10 cellular contexts compared by ENCODE assay signal in genomic region chr2:119857742-119858141, GRCh38.
DNase-seq lines count a peak whose midpoint lies in the region; ATAC-seq and TF ChIP-seq lines count a peak whose summit lies in the region.
"Had no signal": no experiment of that assay in that cellular context is flagged by ENCODE, and none has a peak within 500 bp of the region (broad histone marks: within the 10 kb centered on the region; RNA-seq: fewer than 3 reads in every experiment).

No MANE protein-coding gene starts in this region.

- H3K4me3 Mint-ChIP-seq in WTC11, result no peak overlapping the region
- H3K4me3 Mint-ChIP-seq in type B pancreatic cell, result no peak overlapping the region

- POLR2A ChIA-PET in HEK293T (lab: Yijun Ruan, JAX) (no interaction called here), WTC11 (lab: Charles Lee) (no interaction called here)

- H3K27ac Mint-ChIP-seq in WTC11 (peak overlapping the region; percentile 51), type B pancreatic cell (no peak overlapping the region)

- CTCF ChIA-PET in HEK293T (lab: Yijun Ruan, JAX), result no interaction called here
- CTCF ChIA-PET in WTC11 (lab: Charles Lee), result no interaction called here

- DNase-seq in NCI-H345 (lab: John Stamatoyannopoulos, UW) (peak; percentile 15), NCI-H345 treated with DMSO at 0.1 percent for 48 hours (lab: John Stamatoyannopoulos, UW; ENCODE audit: unreplicated experiment) (no peak), HEK293T (ENCODE audit: extremely low spot score) (peak; percentile 12), WTC11 (ENCODE audit: low spot score) (no peak), type B pancreatic cell (ENCODE audit: extremely low spot score, unreplicated experiment) (no peak)
- no peak for DNase-seq in activated CD4-positive, alpha-beta T cell treated with anti-CD3 and anti-CD28 coated beads, Interleukin-2, amount 50 U/mL, for 4 hours
- DNase-seq: NCI-H146; NCI-H69; NK-92 treated with Interleukin-12 subunit alpha and Interleukin-12 subunit beta, amount 100 ng/mL, for 24 hours had no signal

- TF ChIP-seq CTCF in WTC11 (IDR thresholded peaks at IDR 0.05) (no peak), type B pancreatic cell (conservative IDR thresholded peaks at IDR 0.05) (no peak)

- H3K36me3 Mint-ChIP-seq in WTC11, result peaks cover 11% of the 10 kb centered on the region
- peaks cover 7% of the 10 kb centered on the region for H3K36me3 Mint-ChIP-seq in type B pancreatic cell

- H3K27me3 Mint-ChIP-seq in WTC11 (ENCODE audit: low read depth) (0 out of 2 replicates have a peak, but pooled peaks cover 1% of the 10 kb centered on the region), type B pancreatic cell (no peaks in the 10 kb centered on the region)

- ATAC-seq in WTC11 (no peak), GM19324 (IDR thresholded peaks at IDR 0.05; ENCODE audit: low FRiP score, unreplicated experiment) (no peak)

- H3K4me1 Mint-ChIP-seq in WTC11, result peaks cover 70% of the 10 kb centered on the region
- peaks cover 5% of the 10 kb centered on the region for H3K4me1 Mint-ChIP-seq in type B pancreatic cell (ENCODE audit: unreplicated experiment)

- H3K9me3 Mint-ChIP-seq in WTC11 (peaks cover 15% of the 10 kb centered on the region), type B pancreatic cell (peaks cover 4% of the 10 kb centered on the region)

TF ChIP-seq in HEK293T, 16 proteins besides CTCF, POLR2A, EP300 and RAD21:
- TF ChIP-seq HDGF (IDR thresholded peaks at IDR 0.05; ENCODE audit: borderline replicate concordance), result no peak
- TF ChIP-seq BHLHE40 (IDR thresholded peaks at IDR 0.05; ENCODE audit: borderline replicate concordance), result no peak
- no peak for TF ChIP-seq FOXM1 (IDR thresholded peaks at IDR 0.05; ENCODE audit: borderline replicate concordance)
- TF ChIP-seq PKNOX1 (IDR thresholded peaks at IDR 0.05), result no peak

TF ChIP-seq in WTC11, 78 proteins besides CTCF, POLR2A, EP300 and RAD21:
- TF ChIP-seq, protein P1, sequence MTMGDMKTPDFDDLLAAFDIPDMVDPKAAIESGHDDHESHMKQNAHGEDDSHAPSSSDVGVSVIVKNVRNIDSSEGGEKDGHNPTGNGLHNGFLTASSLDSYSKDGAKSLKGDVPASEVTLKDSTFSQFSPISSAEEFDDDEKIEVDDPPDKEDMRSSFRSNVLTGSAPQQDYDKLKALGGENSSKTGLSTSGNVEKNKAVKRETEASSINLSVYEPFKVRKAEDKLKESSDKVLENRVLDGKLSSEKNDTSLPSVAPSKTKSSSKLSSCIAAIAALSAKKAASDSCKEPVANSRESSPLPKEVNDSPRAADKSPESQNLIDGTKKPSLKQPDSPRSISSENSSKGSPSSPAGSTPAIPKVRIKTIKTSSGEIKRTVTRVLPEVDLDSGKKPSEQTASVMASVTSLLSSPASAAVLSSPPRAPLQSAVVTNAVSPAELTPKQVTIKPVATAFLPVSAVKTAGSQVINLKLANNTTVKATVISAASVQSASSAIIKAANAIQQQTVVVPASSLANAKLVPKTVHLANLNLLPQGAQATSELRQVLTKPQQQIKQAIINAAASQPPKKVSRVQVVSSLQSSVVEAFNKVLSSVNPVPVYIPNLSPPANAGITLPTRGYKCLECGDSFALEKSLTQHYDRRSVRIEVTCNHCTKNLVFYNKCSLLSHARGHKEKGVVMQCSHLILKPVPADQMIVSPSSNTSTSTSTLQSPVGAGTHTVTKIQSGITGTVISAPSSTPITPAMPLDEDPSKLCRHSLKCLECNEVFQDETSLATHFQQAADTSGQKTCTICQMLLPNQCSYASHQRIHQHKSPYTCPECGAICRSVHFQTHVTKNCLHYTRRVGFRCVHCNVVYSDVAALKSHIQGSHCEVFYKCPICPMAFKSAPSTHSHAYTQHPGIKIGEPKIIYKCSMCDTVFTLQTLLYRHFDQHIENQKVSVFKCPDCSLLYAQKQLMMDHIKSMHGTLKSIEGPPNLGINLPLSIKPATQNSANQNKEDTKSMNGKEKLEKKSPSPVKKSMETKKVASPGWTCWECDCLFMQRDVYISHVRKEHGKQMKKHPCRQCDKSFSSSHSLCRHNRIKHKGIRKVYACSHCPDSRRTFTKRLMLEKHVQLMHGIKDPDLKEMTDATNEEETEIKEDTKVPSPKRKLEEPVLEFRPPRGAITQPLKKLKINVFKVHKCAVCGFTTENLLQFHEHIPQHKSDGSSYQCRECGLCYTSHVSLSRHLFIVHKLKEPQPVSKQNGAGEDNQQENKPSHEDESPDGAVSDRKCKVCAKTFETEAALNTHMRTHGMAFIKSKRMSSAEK (CRISPR knock-in tag; IDR thresholded peaks at IDR 0.05; ENCODE audit: borderline replicate concordance), result no peak
- no peak for TF ChIP-seq ZMAT4 (CRISPR knock-in tag; IDR thresholded peaks at IDR 0.05)
- TF ChIP-seq ZBTB21 (CRISPR knock-in tag; IDR thresholded peaks at IDR 0.05; ENCODE audit: borderline replicate concordance), result no peak

Comparison
In these comparisons a context has a peak if more than half of its experiments do, and no peak if none do; other contexts are left out.
1. DNase-seq: peak in NCI-H345 (single experiment) and HEK293T (single experiment); none in NCI-H345 treated with DMSO at 0.1 percent for 48 hours (single experiment), WTC11 (single experiment), activated CD4-positive, alpha-beta T cell treated with anti-CD3 and anti-CD28 coated beads, Interleukin-2, amount 50 U/mL, for 4 hours (0 of 2) and type B pancreatic cell (single experiment).